Comparison of ENCODE assay signal across 2 cellular contexts in genomic region chr2:240453461-240454030, GRCh38.
TF ChIP-seq lines count a peak whose summit lies in the region.

No MANE protein-coding gene starts in this region.

TF ChIP-seq in WTC11, 78 proteins besides CTCF, POLR2A, EP300 and RAD21 (continued from another document):
- TF ChIP-seq, protein P1, sequence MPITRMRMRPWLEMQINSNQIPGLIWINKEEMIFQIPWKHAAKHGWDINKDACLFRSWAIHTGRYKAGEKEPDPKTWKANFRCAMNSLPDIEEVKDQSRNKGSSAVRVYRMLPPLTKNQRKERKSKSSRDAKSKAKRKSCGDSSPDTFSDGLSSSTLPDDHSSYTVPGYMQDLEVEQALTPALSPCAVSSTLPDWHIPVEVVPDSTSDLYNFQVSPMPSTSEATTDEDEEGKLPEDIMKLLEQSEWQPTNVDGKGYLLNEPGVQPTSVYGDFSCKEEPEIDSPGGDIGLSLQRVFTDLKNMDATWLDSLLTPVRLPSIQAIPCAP (CRISPR knock-in tag; IDR thresholded peaks at IDR 0.05): no peak
- TF ChIP-seq NFATC4 (CRISPR knock-in tag; IDR thresholded peaks at IDR 0.05): no peak
- TF ChIP-seq, protein P2, sequence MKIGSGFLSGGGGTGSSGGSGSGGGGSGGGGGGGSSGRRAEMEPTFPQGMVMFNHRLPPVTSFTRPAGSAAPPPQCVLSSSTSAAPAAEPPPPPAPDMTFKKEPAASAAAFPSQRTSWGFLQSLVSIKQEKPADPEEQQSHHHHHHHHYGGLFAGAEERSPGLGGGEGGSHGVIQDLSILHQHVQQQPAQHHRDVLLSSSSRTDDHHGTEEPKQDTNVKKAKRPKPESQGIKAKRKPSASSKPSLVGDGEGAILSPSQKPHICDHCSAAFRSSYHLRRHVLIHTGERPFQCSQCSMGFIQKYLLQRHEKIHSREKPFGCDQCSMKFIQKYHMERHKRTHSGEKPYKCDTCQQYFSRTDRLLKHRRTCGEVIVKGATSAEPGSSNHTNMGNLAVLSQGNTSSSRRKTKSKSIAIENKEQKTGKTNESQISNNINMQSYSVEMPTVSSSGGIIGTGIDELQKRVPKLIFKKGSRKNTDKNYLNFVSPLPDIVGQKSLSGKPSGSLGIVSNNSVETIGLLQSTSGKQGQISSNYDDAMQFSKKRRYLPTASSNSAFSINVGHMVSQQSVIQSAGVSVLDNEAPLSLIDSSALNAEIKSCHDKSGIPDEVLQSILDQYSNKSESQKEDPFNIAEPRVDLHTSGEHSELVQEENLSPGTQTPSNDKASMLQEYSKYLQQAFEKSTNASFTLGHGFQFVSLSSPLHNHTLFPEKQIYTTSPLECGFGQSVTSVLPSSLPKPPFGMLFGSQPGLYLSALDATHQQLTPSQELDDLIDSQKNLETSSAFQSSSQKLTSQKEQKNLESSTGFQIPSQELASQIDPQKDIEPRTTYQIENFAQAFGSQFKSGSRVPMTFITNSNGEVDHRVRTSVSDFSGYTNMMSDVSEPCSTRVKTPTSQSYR (CRISPR knock-in tag; IDR thresholded peaks at IDR 0.05): no peak
- TF ChIP-seq TEAD1 (CRISPR knock-in tag; IDR thresholded peaks at IDR 0.05): no peak
- TF ChIP-seq GTF2I (CRISPR knock-in tag; conservative IDR thresholded peaks at IDR 0.05): no peak

TF ChIP-seq in HepG2, 621 proteins besides CTCF, POLR2A, EP300 and RAD21 (continued from another document):
- no peak for TF ChIP-seq ATF3 (CRISPR knock-in tag; IDR thresholded peaks at IDR 0.05)
- TF ChIP-seq ZZZ3 (CRISPR knock-in tag; IDR thresholded peaks at IDR 0.05; ENCODE audit: borderline replicate concordance): no peak
- TF ChIP-seq CHD4 (IDR thresholded peaks at IDR 0.05; ENCODE audit: borderline replicate concordance, low read length): no peak
TF ChIP-seq in HepG2: peak in this region for 0.
